1 cellular context compared by ENCODE assay signal in the genomic region with DNA sequence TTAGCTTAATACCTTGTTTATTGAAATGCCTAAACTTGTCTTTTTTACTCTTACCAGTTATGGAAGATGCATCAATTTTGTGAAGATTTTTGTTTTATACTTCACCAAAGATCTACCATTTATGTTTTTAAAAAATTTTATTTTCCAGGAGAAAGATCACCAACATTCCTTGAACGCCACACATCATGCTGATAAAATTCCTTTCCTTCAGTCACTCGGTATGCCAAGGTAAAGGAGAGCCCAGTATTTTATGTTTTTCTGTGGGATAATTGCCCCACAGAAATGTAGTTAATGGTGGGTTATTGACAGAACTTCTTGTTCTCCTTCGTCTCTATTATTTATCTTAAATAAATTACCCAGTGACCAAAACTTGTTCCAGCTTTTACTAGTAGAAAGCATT.
TF ChIP-seq lines count a peak whose summit lies in the region.

No MANE protein-coding gene starts in this region.

TF ChIP-seq in GM23338, 12 proteins besides CTCF, POLR2A, EP300 and RAD21 (continued from another document):
- no peak for TF ChIP-seq REST (IDR thresholded peaks at IDR 0.05; ENCODE audit: unreplicated experiment)
- no peak for TF ChIP-seq ETS1 (IDR thresholded peaks at IDR 0.05)
- TF ChIP-seq ZNF331 (CRISPR knock-in tag; IDR thresholded peaks at IDR 0.05; ENCODE audit: low read depth) = no peak
- no peak for TF ChIP-seq EZH2phosphoT487 (IDR thresholded peaks at IDR 0.05; ENCODE audit: unreplicated experiment)
- TF ChIP-seq CREB1 (CRISPR knock-in tag; IDR thresholded peaks at IDR 0.05; ENCODE audit: low read depth) = no peak
TF ChIP-seq in GM23338: peak in this region for 0.
